ENCODE assay signal across 3 cellular contexts in genomic region chr7:41701542-41701941, GRCh38.
TF ChIP-seq lines count a peak whose summit lies in the region.

No MANE protein-coding gene starts in this region.

TF ChIP-seq in SK-N-SH, 30 proteins besides CTCF, POLR2A, EP300 and RAD21:
- TF ChIP-seq FOXM1 (IDR thresholded peaks at IDR 0.05; ENCODE audit: low read depth) (no peak), TAF1 (IDR thresholded peaks at IDR 0.05; ENCODE audit: borderline replicate concordance, low read depth, low read length) (0 out of 2 replicates have a peak, but pooled peaks have one; percentile 6), SMC3 (IDR thresholded peaks at IDR 0.05; ENCODE audit: low read depth, low read length) (no peak)
TF ChIP-seq in SK-N-SH: peak in this region for 1.

TF ChIP-seq in SK-N-SH treated with all-trans-retinoic acid at 6 μM for 48 hours, 23 proteins besides CTCF, POLR2A, EP300 and RAD21:
- TF ChIP-seq ZNF565 (CRISPR knock-in tag; conservative IDR thresholded peaks at IDR 0.05; ENCODE audit: low read depth) (no peak), OSR1 (CRISPR knock-in tag; IDR thresholded peaks at IDR 0.05) (no peak)

TF ChIP-seq in H1, 55 proteins besides CTCF, POLR2A, EP300 and RAD21 (continued from another document):
- TF ChIP-seq POLR2AphosphoS5 (IDR thresholded peaks at IDR 0.05; ENCODE audit: low read depth, low read length) (no peak), CEBPB (IDR thresholded peaks at IDR 0.05; ENCODE audit: low read depth, low read length) (no peak), CHD1 (IDR thresholded peaks at IDR 0.05; ENCODE audit: low read depth, low read length) (no peak), JUN (IDR thresholded peaks at IDR 0.05; ENCODE audit: low read depth, low read length) (no peak), SP4 (IDR thresholded peaks at IDR 0.05; ENCODE audit: low read length) (no peak), HDAC2 (IDR thresholded peaks at IDR 0.05; ENCODE audit: borderline replicate concordance in 1 of 2, low read depth in 2 of 2, low read length in 2 of 2) (no peak), CBX8 (IDR thresholded peaks at IDR 0.05; ENCODE audit: borderline replicate concordance, low read depth, low read length) (no peak), SIN3A (conservative IDR thresholded peaks at IDR 0.05 in 1 of 2, IDR thresholded peaks at IDR 0.05 in 1 of 2; ENCODE audit: low read depth in 1 of 2, low read length in 2 of 2) (no peak), RXRA (IDR thresholded peaks at IDR 0.05; ENCODE audit: insufficient read depth, low read depth, low read length) (no peak), SP2 (IDR thresholded peaks at IDR 0.05; ENCODE audit: low read length) (no peak), USF2 (IDR thresholded peaks at IDR 0.05; ENCODE audit: low read length) (no peak), CBX5 (IDR thresholded peaks at IDR 0.05; ENCODE audit: low read depth, low read length) (no peak), KDM5A (IDR thresholded peaks at IDR 0.05; ENCODE audit: low read length) (no peak), TAF1 (IDR thresholded peaks at IDR 0.05; ENCODE audit: low read depth, low read length) (no peak), GABPA (IDR thresholded peaks at IDR 0.05; ENCODE audit: borderline replicate concordance, insufficient read depth, low read length) (no peak), SRF (IDR thresholded peaks at IDR 0.05; ENCODE audit: low read depth, low read length) (no peak), EGR1 (IDR thresholded peaks at IDR 0.05; ENCODE audit: borderline replicate concordance, low read depth, low read length) (no peak)
